In genomic region chr19:48249502-48250014, GRCh38 we compare ENCODE assay signal across 8 cellular contexts. TPM values are rescaled to one million over a fixed set of nuclear protein-coding genes. Genes with fewer than 3 reads are reported as not detected.
DNase-seq lines count a peak whose midpoint lies in the region; ATAC-seq and TF ChIP-seq lines count a peak whose summit lies in the region.
"Had no signal": no experiment of that assay in that cellular context is flagged by ENCODE, and none has a peak within 500 bp of the region (broad histone marks: within the 10 kb centered on the region; RNA-seq: fewer than 3 reads in every experiment).

No MANE protein-coding gene starts in this region.

- peak overlapping the region; percentile 53 for H3K4me3 ChIP-seq in lower lobe of right lung
- H3K4me3 ChIP-seq: SJSA1 had no signal

- H3K27me3 ChIP-seq in lower lobe of right lung (ENCODE audit: low read depth): no peaks in the 10 kb centered on the region
- H3K27me3 ChIP-seq: SJSA1 had no signal

- DNase-seq in OCI-M1 (lab: John Stamatoyannopoulos, UW): peak; percentile 92
- DNase-seq in activated T-helper 9 cell treated with anti-CD3 and anti-CD28 coated beads, Interleukin-2, amount 50 U/mL, for 16 hours (ENCODE audit: low read depth): peak; percentile 68
- DNase-seq in lower lobe of right lung: peak; percentile 75
- peak; percentile 46 for DNase-seq in stimulated activated CD8-positive, alpha-beta memory T cell treated with anti-CD3 and anti-CD28 coated beads, Interleukin-7, amount 100 ng/mL, for 24 hours (ENCODE audit: low read depth)
- DNase-seq in middle frontal gyrus (ENCODE audit: extremely low spot score, low spot score): no peak
- DNase-seq in NCI-H226: no peak

- peaks cover 67% of the 10 kb centered on the region for H3K4me1 ChIP-seq in lower lobe of right lung

- ATAC-seq in GM21515 (IDR thresholded peaks at IDR 0.05; ENCODE audit: unreplicated experiment): peak; percentile 81
- ATAC-seq in lower lobe of right lung: peak; percentile 90 to 94

- intact Hi-C loops in lower lobe of right lung (cut with DNase I): no loop called here

- no peaks in the 10 kb centered on the region for H3K9me3 ChIP-seq in lower lobe of right lung
- H3K9me3 ChIP-seq: SJSA1 had no signal

- TF ChIP-seq CTCF in lower lobe of right lung (IDR thresholded peaks at IDR 0.05): no peak

- H3K36me3 ChIP-seq in lower lobe of right lung: peaks cover 32% of the 10 kb centered on the region

- peak overlapping the region; percentile 87 for H3K27ac ChIP-seq in lower lobe of right lung
- H3K27ac ChIP-seq: SJSA1 had no signal

RNA-seq across cellular contexts. Expression of gene CARD8, which starts 6.2 kb away (rescaled TPM):
- 101 TPM for total RNA-seq in lower lobe of right lung

RNA-seq across cellular contexts. Expression of gene ZNF114, which starts 20.3 kb away (rescaled TPM):
- 1.4 TPM for total RNA-seq in lower lobe of right lung

Comparison
In these comparisons a context has a peak if more than half of its experiments do, and no peak if none do; other contexts are left out.
1. DNase-seq: peak in OCI-M1 (single experiment), activated T-helper 9 cell treated with anti-CD3 and anti-CD28 coated beads, Interleukin-2, amount 50 U/mL, for 16 hours (single experiment), lower lobe of right lung (single experiment) and stimulated activated CD8-positive, alpha-beta memory T cell treated with anti-CD3 and anti-CD28 coated beads, Interleukin-7, amount 100 ng/mL, for 24 hours (single experiment); none in middle frontal gyrus (single experiment) and NCI-H226 (single experiment).